ENCODE assay signal across 27 cellular contexts in the genomic region with DNA sequence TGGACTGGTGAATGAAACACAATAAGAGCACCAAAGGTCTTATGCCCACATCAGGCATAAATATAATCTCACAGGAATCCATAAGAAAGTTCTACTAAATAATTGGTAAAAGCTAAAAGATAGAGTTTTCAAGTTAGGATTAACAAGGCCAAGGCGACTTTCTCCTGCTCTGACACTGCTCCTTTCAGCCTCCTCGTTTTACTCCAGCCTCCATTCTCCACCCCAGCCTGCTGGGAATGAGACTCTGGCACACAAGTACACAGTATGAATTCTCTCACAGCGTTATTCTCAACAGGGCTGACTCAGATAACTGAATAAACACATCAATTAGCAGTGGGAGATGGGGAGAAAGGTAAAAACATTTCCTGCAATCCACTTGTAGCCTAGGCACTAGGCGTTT.
"Had no signal": no experiment of that assay in that cellular context is flagged by ENCODE, and none has a peak within 500 bp of the region (broad histone marks: within the 10 kb centered on the region; RNA-seq: fewer than 3 reads in every experiment).

No MANE protein-coding gene starts in this region.

- DNase-seq: activated B cell treated with CpG ODN at 0.5 μM for 24 hours; activated CD4-positive, alpha-beta memory T cell treated with anti-CD3 and anti-CD28 coated beads, Interleukin-2, amount 10 ng/mL, durations not matched to agents 7 days and 5 days; activated CD4-positive, alpha-beta T cell treated with anti-CD3 and anti-CD28 coated beads, Interleukin-2, amount 10 ng/mL, durations not matched to agents 7 days and 5 days; activated gamma-delta T cell; activated naive CD4-positive, alpha-beta T cell treated with anti-CD3 and anti-CD28 coated beads for 36 hours; activated T-cell treated with anti-CD3 and anti-CD28 coated beads for 4 hours; activated T-cell treated with anti-CD3 and anti-CD28 coated beads, Interleukin-2, amount 50 U/mL, for 48 hours; amygdala; IMR-90; KG1; NCI-H1092 treated with DMSO at 0.1 percent for 48 hours; NCI-H1417 treated with DMSO at 0.1 percent for 48 hours; NCI-H187; NCI-H2081; NCI-H2171 treated with DMSO at 0.1 percent for 48 hours; NCI-H226; NCI-H526 treated with DMSO at 0.1 percent for 48 hours; T-cell; T-helper 2 cell; T1000 had no signal

- H3K27ac Mint-ChIP-seq: activated B cell treated with CpG ODN at 0.5 μM for 24 hours; activated CD4-positive, alpha-beta memory T cell treated with anti-CD3 and anti-CD28 coated beads, Interleukin-2, amount 10 ng/mL, durations not matched to agents 7 days and 5 days; activated CD4-positive, alpha-beta T cell treated with anti-CD3 and anti-CD28 coated beads, Interleukin-2, amount 10 ng/mL, durations not matched to agents 7 days and 5 days; activated naive CD4-positive, alpha-beta T cell treated with anti-CD3 and anti-CD28 coated beads for 36 hours; activated naive CD8-positive, alpha-beta T cell; activated T-helper 17 cell treated with anti-CD3 and anti-CD28 coated beads, Interleukin-2, amount 50 U/mL, for 72 hours; T-cell had no signal

- H3K9me3 Mint-ChIP-seq: activated CD4-positive, alpha-beta T cell treated with anti-CD3 and anti-CD28 coated beads, Interleukin-2, amount 10 ng/mL, durations not matched to agents 7 days and 5 days; brain had no signal

- H3K27ac ChIP-seq: SK-N-MC had no signal

- H3K4me3 Mint-ChIP-seq: activated B cell treated with CpG ODN at 0.5 μM for 24 hours; activated CD4-positive, alpha-beta memory T cell treated with anti-CD3 and anti-CD28 coated beads, Interleukin-2, amount 10 ng/mL, durations not matched to agents 7 days and 5 days; activated CD4-positive, alpha-beta T cell treated with anti-CD3 and anti-CD28 coated beads, Interleukin-2, amount 10 ng/mL, durations not matched to agents 7 days and 5 days; activated naive CD4-positive, alpha-beta T cell treated with anti-CD3 and anti-CD28 coated beads for 36 hours; activated naive CD8-positive, alpha-beta T cell; activated T-helper 17 cell treated with anti-CD3 and anti-CD28 coated beads, Interleukin-2, amount 50 U/mL, for 72 hours; brain; T-cell had no signal

- FAIRE-seq: astrocyte, TTC549 had no signal

- H3K4me1 Mint-ChIP-seq: activated B cell treated with CpG ODN at 0.5 μM for 24 hours; activated CD4-positive, alpha-beta memory T cell treated with anti-CD3 and anti-CD28 coated beads, Interleukin-2, amount 10 ng/mL, durations not matched to agents 7 days and 5 days; activated CD4-positive, alpha-beta T cell treated with anti-CD3 and anti-CD28 coated beads, Interleukin-2, amount 10 ng/mL, durations not matched to agents 7 days and 5 days; activated T-helper 17 cell treated with anti-CD3 and anti-CD28 coated beads, Interleukin-2, amount 50 U/mL, for 72 hours; T-cell had no signal

- H3K36me3 Mint-ChIP-seq: T-cell had no signal

- ATAC-seq: activated T-helper 17 cell treated with anti-CD3 and anti-CD28 coated beads, Interleukin-2, amount 50 U/mL, for 72 hours; Right ventricle myocardium inferior; T-cell had no signal

- H3K27me3 Mint-ChIP-seq: activated naive CD8-positive, alpha-beta T cell; activated T-helper 17 cell treated with anti-CD3 and anti-CD28 coated beads, Interleukin-2, amount 50 U/mL, for 72 hours; brain had no signal

- H3K4me3 ChIP-seq: SK-N-MC had no signal
